ENCODE assay signal across 22 cellular contexts in genomic region chr1:19615438-19615837, GRCh38. TPM values are rescaled to one million over a fixed set of nuclear protein-coding genes. Genes with fewer than 3 reads are reported as not detected.
"Had no signal": no experiment of that assay in that cellular context is flagged by ENCODE, and none has a peak within 500 bp of the region (broad histone marks: within the 10 kb centered on the region; RNA-seq: fewer than 3 reads in every experiment).

No MANE protein-coding gene starts in this region.

- DNase-seq: activated CD4-positive, CD25-positive, alpha-beta regulatory T cell treated with anti-CD3 and anti-CD28 coated beads, Interleukin-2, amount 50 U/mL, for 72 hours; activated effector memory CD4-positive, alpha-beta T cell treated with anti-CD3 and anti-CD28 coated beads, Interleukin-2, amount 50 U/mL, for 16 hours; activated T-cell treated with anti-CD3 and anti-CD28 coated beads, Interleukin-2, amount 50 U/mL, for 72 hours; amniotic stem cell; gastrocnemius medialis; heart left ventricle; kidney; midbrain; nucleus accumbens; posterior cingulate gyrus; T-helper 1 cell; T1000; trophoblast cell had no signal

- H3K9me3 Mint-ChIP-seq: activated naive CD4-positive, alpha-beta T cell treated with anti-CD3 and anti-CD28 coated beads, Interleukin-2, amount 50 U/mL, for 72 hours; activated T-cell treated with anti-CD3 and anti-CD28 coated beads, Interleukin-2, amount 50 U/mL, for 72 hours; nephron; stimulated activated naive CD8-positive, alpha-beta T cell treated with anti-CD3 and anti-CD28 coated beads, Interleukin-15, Interleukin-2, amounts not matched to agents 100 ng/mL and 50 ng/mL, for 24 hours had no signal

- H3K27me3 ChIP-seq: gastrocnemius medialis, heart left ventricle had no signal

- H3K27me3 Mint-ChIP-seq: stimulated activated naive CD8-positive, alpha-beta T cell treated with anti-CD3 and anti-CD28 coated beads, Interleukin-15, Interleukin-2, amounts not matched to agents 100 ng/mL and 50 ng/mL, for 24 hours had no signal

- H3K4me3 ChIP-seq: coronary artery, gastrocnemius medialis, heart left ventricle, skin epidermis had no signal

- H3K9me3 ChIP-seq: gastrocnemius medialis, heart left ventricle had no signal

- ATAC-seq: activated naive CD4-positive, alpha-beta T cell treated with anti-CD3 and anti-CD28 coated beads, Interleukin-2, amount 50 U/mL, for 72 hours; activated T-cell treated with anti-CD3 and anti-CD28 coated beads, Interleukin-2, amount 50 U/mL, for 72 hours; gastrocnemius medialis; heart left ventricle; left lobe of liver had no signal

- H3K27ac ChIP-seq: coronary artery, gastrocnemius medialis, skin epidermis had no signal

- H3K36me3 ChIP-seq: gastrocnemius medialis had no signal

- H3K4me3 Mint-ChIP-seq: activated T-cell treated with anti-CD3 and anti-CD28 coated beads, Interleukin-2, amount 50 U/mL, for 72 hours; nephron; stimulated activated naive CD8-positive, alpha-beta T cell treated with anti-CD3 and anti-CD28 coated beads, Interleukin-15, Interleukin-2, amounts not matched to agents 100 ng/mL and 50 ng/mL, for 24 hours had no signal

RNA-seq across cellular contexts. Expression of gene HTR6, which starts 49.2 kb away (rescaled TPM):
- total RNA-seq: activated CD8-positive, alpha-beta memory T cell treated with anti-CD3 and anti-CD28 coated beads for 36 hours; cardiac septum; gastrocnemius medialis; heart left ventricle; kidney; left lobe of liver; lung microvascular endothelial cell had no signal
- polyA plus RNA-seq: heart left ventricle had no signal
